ENCODE assay signal across 8 cellular contexts in the genomic region with DNA sequence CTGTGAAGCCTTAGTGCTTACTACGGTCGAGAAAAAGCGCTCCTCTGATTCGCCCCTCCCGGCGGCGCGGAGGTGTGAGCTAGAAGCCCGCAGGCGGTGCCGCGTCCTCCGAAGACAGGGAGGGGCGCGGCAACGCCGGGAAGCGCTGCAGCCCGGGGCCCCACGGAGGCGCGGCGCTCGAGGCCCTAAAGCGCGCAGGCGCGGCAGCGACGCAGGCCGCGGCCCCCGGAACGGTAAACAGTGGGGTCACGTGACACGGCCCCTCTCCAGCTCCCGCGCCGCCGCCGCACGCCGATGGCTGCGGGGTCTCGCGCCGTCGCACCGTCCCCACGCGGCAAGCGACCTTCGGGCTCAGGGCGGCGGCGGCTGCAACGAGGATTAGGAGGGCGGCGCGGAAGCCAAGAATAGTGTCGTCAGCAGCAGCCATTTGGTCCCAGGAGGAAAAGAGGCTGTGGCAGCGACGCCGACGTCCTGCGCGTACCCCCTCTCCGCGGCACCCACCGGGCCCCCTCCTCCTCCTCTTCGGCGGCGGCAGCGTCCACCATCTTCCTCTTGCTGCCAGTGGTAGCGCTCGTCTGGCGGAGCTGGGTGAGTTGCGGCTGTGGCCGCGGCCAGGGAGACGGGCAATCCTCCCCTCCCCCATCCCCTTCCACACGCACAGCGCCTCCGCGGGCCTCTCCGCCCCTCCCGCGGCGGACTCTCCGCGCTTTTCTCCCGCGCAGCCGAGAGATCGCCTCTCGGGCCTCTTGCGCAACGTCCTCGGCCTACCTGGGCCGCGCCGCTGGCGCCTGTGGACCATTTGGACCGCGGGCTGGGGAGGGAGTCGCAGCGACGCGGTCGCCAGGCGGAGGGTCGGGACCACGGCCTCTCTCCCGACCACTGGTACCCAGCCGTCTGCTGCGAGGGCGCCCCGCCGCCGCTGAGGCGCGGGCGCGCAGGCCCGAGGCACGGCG.
DNase-seq lines count a peak whose midpoint lies in the region; ATAC-seq lines count a peak whose summit lies in the region.

A gene with protein sequence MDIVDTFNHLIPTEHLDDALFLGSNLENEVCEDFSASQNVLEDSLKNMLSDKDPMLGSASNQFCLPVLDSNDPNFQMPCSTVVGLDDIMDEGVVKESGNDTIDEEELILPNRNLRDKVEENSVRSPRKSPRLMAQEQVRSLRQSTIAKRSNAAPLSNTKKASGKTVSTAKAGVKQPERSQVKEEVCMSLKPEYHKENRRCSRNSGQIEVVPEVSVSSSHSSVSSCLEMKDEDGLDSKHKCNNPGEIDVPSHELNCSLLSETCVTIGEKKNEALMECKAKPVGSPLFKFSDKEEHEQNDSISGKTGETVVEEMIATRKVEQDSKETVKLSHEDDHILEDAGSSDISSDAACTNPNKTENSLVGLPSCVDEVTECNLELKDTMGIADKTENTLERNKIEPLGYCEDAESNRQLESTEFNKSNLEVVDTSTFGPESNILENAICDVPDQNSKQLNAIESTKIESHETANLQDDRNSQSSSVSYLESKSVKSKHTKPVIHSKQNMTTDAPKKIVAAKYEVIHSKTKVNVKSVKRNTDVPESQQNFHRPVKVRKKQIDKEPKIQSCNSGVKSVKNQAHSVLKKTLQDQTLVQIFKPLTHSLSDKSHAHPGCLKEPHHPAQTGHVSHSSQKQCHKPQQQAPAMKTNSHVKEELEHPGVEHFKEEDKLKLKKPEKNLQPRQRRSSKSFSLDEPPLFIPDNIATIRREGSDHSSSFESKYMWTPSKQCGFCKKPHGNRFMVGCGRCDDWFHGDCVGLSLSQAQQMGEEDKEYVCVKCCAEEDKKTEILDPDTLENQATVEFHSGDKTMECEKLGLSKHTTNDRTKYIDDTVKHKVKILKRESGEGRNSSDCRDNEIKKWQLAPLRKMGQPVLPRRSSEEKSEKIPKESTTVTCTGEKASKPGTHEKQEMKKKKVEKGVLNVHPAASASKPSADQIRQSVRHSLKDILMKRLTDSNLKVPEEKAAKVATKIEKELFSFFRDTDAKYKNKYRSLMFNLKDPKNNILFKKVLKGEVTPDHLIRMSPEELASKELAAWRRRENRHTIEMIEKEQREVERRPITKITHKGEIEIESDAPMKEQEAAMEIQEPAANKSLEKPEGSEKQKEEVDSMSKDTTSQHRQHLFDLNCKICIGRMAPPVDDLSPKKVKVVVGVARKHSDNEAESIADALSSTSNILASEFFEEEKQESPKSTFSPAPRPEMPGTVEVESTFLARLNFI (N-terminal part only) (plus strand): TSS at position 240 of the 953 bp plus-strand sequence. CDS start 10,750 bp downstream, outside the sequence.

- ATAC-seq in GM19035 (IDR thresholded peaks at IDR 0.05; ENCODE audit: unreplicated experiment) (peak; percentile 87), HG03342 (IDR thresholded peaks at IDR 0.05; ENCODE audit: unreplicated experiment) (peak; percentile 88)

- DNase-seq in AG20443 (ENCODE audit: low spot score): peak; percentile 99
- DNase-seq in NCI-H446 (lab: John Stamatoyannopoulos, UW): peak; percentile 70 to 91
- peak; percentile 78 for DNase-seq in activated CD4-positive, CD25-positive, alpha-beta regulatory T cell treated with anti-CD3 and anti-CD28 coated beads, Interleukin-2, amount 50 U/mL, for 16 hours (ENCODE audit: low read depth, low spot score)
- peak; percentile 92 for DNase-seq in central memory CD4-positive, alpha-beta T cell
- DNase-seq in iris pigment epithelial cell (ENCODE audit: low read depth): peak; percentile 84
- DNase-seq in stimulated activated CD4-positive, alpha-beta T cell treated with anti-CD3 and anti-CD28 coated beads, Interleukin-12 subunit alpha, Interleukin-12 subunit beta, amount 100 ng/mL, for 4 hours: peak; percentile 87

Comparison
In these comparisons a context has a peak if more than half of its experiments do, and no peak if none do; other contexts are left out.
1. Peak in every context shown above with its lines: DNase-seq and ATAC-seq.